16 cellular contexts compared by ENCODE assay signal in genomic region chr5:15267966-15268365, GRCh38.
"Had no signal": no experiment of that assay in that cellular context is flagged by ENCODE, and none has a peak within 500 bp of the region (broad histone marks: within the 10 kb centered on the region; RNA-seq: fewer than 3 reads in every experiment).

No MANE protein-coding gene starts in this region.

- DNase-seq: colonic mucosa; effector CD4-positive, alpha-beta T cell; endodermal cell; gastrocnemius medialis; heart right ventricle; hypothalamus; islet precursor cell; mammary epithelial cell; mucosa of descending colon; naive thymus-derived CD8-positive, alpha-beta T cell; posterior cingulate gyrus; sigmoid colon; stimulated activated naive CD4-positive, alpha-beta T cell; stomach; substantia nigra had no signal

- H3K36me3 Mint-ChIP-seq: type B pancreatic cell had no signal

- H3K4me3 Mint-ChIP-seq: endodermal cell; naive thymus-derived CD8-positive, alpha-beta T cell; type B pancreatic cell had no signal

- H3K27me3 Mint-ChIP-seq: naive thymus-derived CD8-positive, alpha-beta T cell; type B pancreatic cell had no signal

- H3K27ac Mint-ChIP-seq: endodermal cell; naive thymus-derived CD8-positive, alpha-beta T cell; type B pancreatic cell had no signal

- H3K4me1 Mint-ChIP-seq: naive thymus-derived CD8-positive, alpha-beta T cell had no signal

- H3K9me3 Mint-ChIP-seq: endodermal cell, type B pancreatic cell had no signal
